8 cellular contexts compared by ENCODE assay signal in the genomic region with DNA sequence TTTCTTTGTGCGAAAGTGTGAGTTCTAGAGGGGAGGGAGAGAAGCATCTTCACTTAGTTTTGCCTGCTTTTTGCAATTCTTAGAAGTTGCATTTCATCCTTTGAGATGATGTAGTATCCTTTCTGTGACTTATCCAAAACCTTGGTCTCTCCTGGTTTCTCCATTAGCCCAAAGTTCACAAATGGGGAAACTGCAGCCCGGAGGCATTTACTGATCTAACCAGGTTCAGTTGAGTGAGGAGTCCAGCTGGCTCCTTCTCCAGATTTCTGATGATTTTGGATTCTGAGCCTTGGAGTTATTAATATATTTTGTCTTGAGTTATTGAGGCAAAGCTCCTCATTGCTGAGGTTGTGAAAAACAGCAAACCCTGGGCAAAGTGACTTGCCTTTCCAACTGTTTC. TPM values are rescaled to one million over a fixed set of nuclear protein-coding genes. Genes with fewer than 3 reads are reported as not detected.
DNase-seq lines count a peak whose midpoint lies in the region; ATAC-seq, FAIRE-seq and TF ChIP-seq lines count a peak whose summit lies in the region.

No MANE protein-coding gene starts in this region.

- WGBS in A549 (ENCODE audit: missing lambda C conversion rate) = 94% methylated on average over 2 of the region's 2 CpGs

- no peak for DNase-seq in A549 (ENCODE audit: low read depth in 1 of 2, low spot score in 1 of 2)
- DNase-seq in GM12864 (ENCODE audit: low read depth) = no peak
- DNase-seq in activated naive CD8-positive, alpha-beta T cell treated with anti-CD3 and anti-CD28 coated beads, Interleukin-2, amount 10 ng/mL, durations not matched to agents 7 days and 5 days = no peak
- DNase-seq in vagina (ENCODE audit: extremely low spot score in 2 of 2) = no peak
- DNase-seq in SW480 (ENCODE audit: low spot score) = no peak
- no peak for DNase-seq in SIG-M5 (lab: John Stamatoyannopoulos, UW)
- no peak for DNase-seq in NCI-H2171 (lab: John Stamatoyannopoulos, UW)

- H3K36me3 Mint-ChIP-seq in activated naive CD8-positive, alpha-beta T cell treated with anti-CD3 and anti-CD28 coated beads, Interleukin-2, amount 10 ng/mL, durations not matched to agents 7 days and 5 days = peaks cover 18% of the 10 kb centered on the region

- TF ChIP-seq CTCF in A549 (IDR thresholded peaks at IDR 0.05) (no peak), GM12864 (IDR thresholded peaks at IDR 0.05; ENCODE audit: low read depth, low read length, missing control alignments) (no peak), vagina (IDR thresholded peaks at IDR 0.05) (no peak)

- no peak for TF ChIP-seq EP300 in A549 (IDR thresholded peaks at IDR 0.05)

- H3K27ac Mint-ChIP-seq in activated naive CD8-positive, alpha-beta T cell treated with anti-CD3 and anti-CD28 coated beads, Interleukin-2, amount 10 ng/mL, durations not matched to agents 7 days and 5 days = no peak overlapping the region

- H3K4me1 ChIP-seq in A549 (peaks cover 27% of the 10 kb centered on the region), mononuclear cell (ENCODE audit: insufficient read depth, low read length) (peaks cover 40% of the 10 kb centered on the region), vagina (peaks cover 59% of the 10 kb centered on the region)

- H3K4me3 Mint-ChIP-seq in activated naive CD8-positive, alpha-beta T cell treated with anti-CD3 and anti-CD28 coated beads, Interleukin-2, amount 10 ng/mL, durations not matched to agents 7 days and 5 days = peak overlapping the region; percentile 92

- no peaks in the 10 kb centered on the region for H3K9me3 Mint-ChIP-seq in activated naive CD8-positive, alpha-beta T cell treated with anti-CD3 and anti-CD28 coated beads, Interleukin-2, amount 10 ng/mL, durations not matched to agents 7 days and 5 days

- H3K4me1 Mint-ChIP-seq in activated naive CD8-positive, alpha-beta T cell treated with anti-CD3 and anti-CD28 coated beads, Interleukin-2, amount 10 ng/mL, durations not matched to agents 7 days and 5 days = peaks cover 48% of the 10 kb centered on the region

- no peak for TF ChIP-seq RAD21 in A549 (conservative IDR thresholded peaks at IDR 0.05 in 1 of 2, IDR thresholded peaks at IDR 0.05 in 1 of 2)

- ATAC-seq in A549 = no peak
- no peak for ATAC-seq in activated naive CD8-positive, alpha-beta T cell treated with anti-CD3 and anti-CD28 coated beads, Interleukin-2, amount 10 ng/mL, durations not matched to agents 7 days and 5 days (ENCODE audit: low read depth)

- H3K27me3 Mint-ChIP-seq in activated naive CD8-positive, alpha-beta T cell treated with anti-CD3 and anti-CD28 coated beads, Interleukin-2, amount 10 ng/mL, durations not matched to agents 7 days and 5 days = peaks cover 3% of the 10 kb centered on the region

- H3K9me3 ChIP-seq in A549 (no peaks in the 10 kb centered on the region), mononuclear cell (ENCODE audit: low read depth, low read length) (no peaks in the 10 kb centered on the region), vagina (no peaks in the 10 kb centered on the region)

- CTCF ChIA-PET in A549 (lab: Yijun Ruan, JAX) = interaction anchor here (0.6 to 12.0 kb wide), 9 partner anchors 9 to 197 kb away, joined by 3 to 99 read pairs (median 3); no protein-coding TSS in a partner anchor

- H3K4me3 ChIP-seq in A549 = peak overlapping the region; percentile 89; the same call in 2 of the 3 replicates
- peak overlapping the region; percentile 77 for H3K4me3 ChIP-seq in GM12864 (ENCODE audit: low read depth, low read length)
- peak overlapping the region; percentile 4 for H3K4me3 ChIP-seq in mononuclear cell (ENCODE audit: low read length)
- peak overlapping the region in 1 of 2 donors; percentile 88 for H3K4me3 ChIP-seq in vagina

- H3K27me3 ChIP-seq in mononuclear cell (ENCODE audit: insufficient read depth, low read length) (no peaks in the 10 kb centered on the region), vagina (no peaks in the 10 kb centered on the region)

- H3K36me3 ChIP-seq in vagina = no peaks in the 10 kb centered on the region

- H3K4me2 ChIP-seq in A549 = peak overlapping the region; percentile 96

- H3K27ac ChIP-seq in A549 = no peak overlapping the region
- no peak overlapping the region for H3K27ac ChIP-seq in vagina

- TF ChIP-seq POLR2A in A549 (IDR thresholded peaks at IDR 0.05; ENCODE audit: low read length) = no peak
- TF ChIP-seq POLR2A in vagina (IDR thresholded peaks at IDR 0.05) = no peak

- intact Hi-C loops in vagina (cut with DNase I) = no loop called here

- no peak for FAIRE-seq in A549 (lab: Jason Lieb, UNC)

- POLR2A ChIA-PET in A549 (lab: Yijun Ruan, JAX) = interaction anchor here (0.6 to 1.7 kb wide), 4 partner anchors 16 to 139 kb away, joined by 3 to 5 read pairs (median 4); partner anchors contain the start of gene RAB1A
- POLR2A ChIA-PET in activated naive CD8-positive, alpha-beta T cell treated with anti-CD3 and anti-CD28 coated beads, Interleukin-2, amount 10 ng/mL, durations not matched to agents 7 days and 5 days (lab: Charles Lee) = interaction anchor here (1.0 to 3.3 kb wide), 4 partner anchors 44 to 73 kb away, joined by 3 to 24 read pairs (median 13); partner anchors contain the start of gene CEP68

TF ChIP-seq in A549, 52 proteins besides CTCF, POLR2A, EP300 and RAD21:
- no peak for TF ChIP-seq CBX2 (IDR thresholded peaks at IDR 0.05; ENCODE audit: borderline replicate concordance, low read depth)
- TF ChIP-seq HOXB5 (CRISPR knock-in tag; IDR thresholded peaks at IDR 0.05) = no peak
- no peak for TF ChIP-seq MAFK (IDR thresholded peaks at IDR 0.05; ENCODE audit: partially characterized antibody)
- no peak for TF ChIP-seq CHD4 (IDR thresholded peaks at IDR 0.05; ENCODE audit: borderline replicate concordance)
- no peak for TF ChIP-seq NR3C1 (IDR thresholded peaks at IDR 0.05)
- TF ChIP-seq PHF8 (IDR thresholded peaks at IDR 0.05; ENCODE audit: borderline replicate concordance, low read depth) = no peak
- TF ChIP-seq, protein P1, sequence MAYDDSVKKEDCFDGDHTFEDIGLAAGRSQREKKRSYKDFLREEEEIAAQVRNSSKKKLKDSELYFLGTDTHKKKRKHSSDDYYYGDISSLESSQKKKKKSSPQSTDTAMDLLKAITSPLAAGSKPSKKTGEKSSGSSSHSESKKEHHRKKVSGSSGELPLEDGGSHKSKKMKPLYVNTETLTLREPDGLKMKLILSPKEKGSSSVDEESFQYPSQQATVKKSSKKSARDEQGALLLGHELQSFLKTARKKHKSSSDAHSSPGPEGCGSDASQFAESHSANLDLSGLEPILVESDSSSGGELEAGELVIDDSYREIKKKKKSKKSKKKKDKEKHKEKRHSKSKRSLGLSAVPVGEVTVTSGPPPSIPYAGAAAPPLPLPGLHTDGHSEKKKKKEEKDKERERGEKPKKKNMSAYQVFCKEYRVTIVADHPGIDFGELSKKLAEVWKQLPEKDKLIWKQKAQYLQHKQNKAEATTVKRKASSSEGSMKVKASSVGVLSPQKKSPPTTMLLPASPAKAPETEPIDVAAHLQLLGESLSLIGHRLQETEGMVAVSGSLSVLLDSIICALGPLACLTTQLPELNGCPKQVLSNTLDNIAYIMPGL (CRISPR knock-in tag; IDR thresholded peaks at IDR 0.05; ENCODE audit: borderline replicate concordance) = no peak
- TF ChIP-seq ATOH8 (CRISPR knock-in tag; IDR thresholded peaks at IDR 0.05; ENCODE audit: low read depth) = no peak
- TF ChIP-seq, protein P2, sequence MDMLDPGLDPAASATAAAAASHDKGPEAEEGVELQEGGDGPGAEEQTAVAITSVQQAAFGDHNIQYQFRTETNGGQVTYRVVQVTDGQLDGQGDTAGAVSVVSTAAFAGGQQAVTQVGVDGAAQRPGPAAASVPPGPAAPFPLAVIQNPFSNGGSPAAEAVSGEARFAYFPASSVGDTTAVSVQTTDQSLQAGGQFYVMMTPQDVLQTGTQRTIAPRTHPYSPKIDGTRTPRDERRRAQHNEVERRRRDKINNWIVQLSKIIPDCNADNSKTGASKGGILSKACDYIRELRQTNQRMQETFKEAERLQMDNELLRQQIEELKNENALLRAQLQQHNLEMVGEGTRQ (IDR thresholded peaks at IDR 0.05) = no peak

RNA-seq across cellular contexts. Expression of gene SLC1A4, which starts 1.6 kb away (rescaled TPM):
- polyA plus RNA-seq in A549 (2011; rRNA removed) (22.9 and 26.4 TPM in 2 replicates), A549 (2017; fragmentation: RNase III; extraction: RNeasy Plus Mini Kit Qiagen cat#74134 plus additional on column Dnase treatment) (9.1 to 10.4 TPM (median 9.5 TPM) in 3 replicates)
- polyA plus RNA-seq in A549 (2012; cell fraction: cytosol; rRNA removed) = 7.2 and 7.3 TPM in 2 replicates
- 16.4 and 20.7 TPM in 2 replicates for polyA plus RNA-seq in A549 (2012; cell fraction: nucleus; rRNA removed)
- polyA minus RNA-seq in A549 (2011; rRNA and poly(A)+ RNA removed) = 37.4 and 42.1 TPM in 2 replicates
- 10 to 100 TPM; 26.8 to 27.0 TPM for total RNA-seq in activated naive CD8-positive, alpha-beta T cell treated with anti-CD3 and anti-CD28 coated beads, Interleukin-2, amount 10 ng/mL, durations not matched to agents 7 days and 5 days
- total RNA-seq in mononuclear cell (3.6 TPM), vagina (11.5 TPM)
